In the genomic region with DNA sequence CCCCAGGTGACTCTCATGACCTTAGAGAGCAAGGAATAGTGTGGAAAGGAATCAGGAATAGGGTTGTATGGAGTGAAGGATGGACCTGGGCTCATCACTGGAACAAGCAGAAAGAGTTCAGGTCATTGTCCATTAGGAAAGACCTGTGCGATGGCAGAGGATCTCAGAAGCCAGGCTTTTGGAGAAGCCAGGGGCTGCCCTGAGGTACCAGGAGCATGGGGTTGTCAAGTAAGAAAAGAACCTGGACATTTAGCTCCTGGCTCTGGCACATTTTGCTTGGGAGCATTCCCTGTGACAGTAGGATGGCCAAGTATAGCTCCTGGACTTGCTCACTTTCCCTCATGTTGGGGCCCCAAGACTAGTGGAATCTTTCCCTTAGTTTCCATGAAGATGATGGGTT, we compare ENCODE assay signal across 18 cellular contexts. TPM values are rescaled to one million over a fixed set of nuclear protein-coding genes. Genes with fewer than 3 reads are reported as not detected.
DNase-seq lines count a peak whose midpoint lies in the region; ATAC-seq, FAIRE-seq and TF ChIP-seq lines count a peak whose summit lies in the region.
"Had no signal": no experiment of that assay in that cellular context is flagged by ENCODE, and none has a peak within 500 bp of the region (broad histone marks: within the 10 kb centered on the region; RNA-seq: fewer than 3 reads in every experiment).

No MANE protein-coding gene starts in this region.

- H3K9me3 Mint-ChIP-seq in activated CD8-positive, alpha-beta memory T cell treated with anti-CD3 and anti-CD28 coated beads, Interleukin-2, amount 10 ng/mL, durations not matched to agents 7 days and 5 days (ENCODE audit: low read depth) = no peaks in the 10 kb centered on the region
- no peaks in the 10 kb centered on the region for H3K9me3 Mint-ChIP-seq in activated CD4-positive, alpha-beta memory T cell treated with anti-CD3 and anti-CD28 coated beads, Interleukin-2, amount 10 ng/mL, durations not matched to agents 7 days and 5 days
- H3K9me3 Mint-ChIP-seq: CD4-positive, alpha-beta memory T cell; GM23338; H9 had no signal

- ATAC-seq in activated CD8-positive, alpha-beta memory T cell treated with anti-CD3 and anti-CD28 coated beads, Interleukin-2, amount 10 ng/mL, durations not matched to agents 7 days and 5 days = no peak
- ATAC-seq in pancreas = no peak
- ATAC-seq: GM23338, HCT116 had no signal

- intact Hi-C loops in vagina (cut with DNase I) (no loop called here), pancreas (cut with DNase I) (no loop called here)

- H3K27ac Mint-ChIP-seq in activated CD8-positive, alpha-beta memory T cell treated with anti-CD3 and anti-CD28 coated beads, Interleukin-2, amount 10 ng/mL, durations not matched to agents 7 days and 5 days = no peak overlapping the region
- H3K27ac Mint-ChIP-seq in activated CD4-positive, alpha-beta memory T cell treated with anti-CD3 and anti-CD28 coated beads, Interleukin-2, amount 10 ng/mL, durations not matched to agents 7 days and 5 days = no peak overlapping the region
- H3K27ac Mint-ChIP-seq: CD4-positive, alpha-beta memory T cell; GM23338; H9 had no signal

- CTCF ChIA-PET in activated CD8-positive, alpha-beta memory T cell treated with anti-CD3 and anti-CD28 coated beads, Interleukin-2, amount 10 ng/mL, durations not matched to agents 7 days and 5 days (lab: Charles Lee) = no interaction called here
- CTCF ChIA-PET in activated CD4-positive, alpha-beta memory T cell treated with anti-CD3 and anti-CD28 coated beads, Interleukin-2, amount 10 ng/mL, durations not matched to agents 7 days and 5 days (lab: Charles Lee) = no interaction called here

- TF ChIP-seq POLR2A in vagina (IDR thresholded peaks at IDR 0.05) = no peak

- H3K27ac ChIP-seq in vagina (no peak overlapping the region), pancreas (no peak overlapping the region)

- TF ChIP-seq CTCF in vagina (IDR thresholded peaks at IDR 0.05) (no peak), pancreas (IDR thresholded peaks at IDR 0.05) (no peak)

- H3K4me3 ChIP-seq in vagina = no peak overlapping the region
- H3K4me3 ChIP-seq in pancreas = no peak overlapping the region
- H3K4me3 ChIP-seq: GM23338 had no signal

- POLR2A ChIA-PET in activated CD4-positive, alpha-beta memory T cell treated with anti-CD3 and anti-CD28 coated beads, Interleukin-2, amount 10 ng/mL, durations not matched to agents 7 days and 5 days (lab: Charles Lee) = no interaction called here

- H3K9me3 ChIP-seq in vagina (no peaks in the 10 kb centered on the region), pancreas (no peaks in the 10 kb centered on the region)

- 95 to 100% methylated on average over 1 of the region's 1 CpG for WGBS in pancreas, 2 donors

- H3K4me3 Mint-ChIP-seq in activated CD8-positive, alpha-beta memory T cell treated with anti-CD3 and anti-CD28 coated beads, Interleukin-2, amount 10 ng/mL, durations not matched to agents 7 days and 5 days = no peak overlapping the region
- H3K4me3 Mint-ChIP-seq in activated CD4-positive, alpha-beta memory T cell treated with anti-CD3 and anti-CD28 coated beads, Interleukin-2, amount 10 ng/mL, durations not matched to agents 7 days and 5 days = no peak overlapping the region
- H3K4me3 Mint-ChIP-seq: CD4-positive, alpha-beta memory T cell; GM23338; H9 had no signal

- peak; percentile 7 for DNase-seq in activated CD8-positive, alpha-beta memory T cell treated with anti-CD3 and anti-CD28 coated beads, Interleukin-2, amount 10 ng/mL, durations not matched to agents 7 days and 5 days
- DNase-seq in activated CD8-positive, alpha-beta memory T cell treated with anti-CD3 and anti-CD28 coated beads, Interleukin-2, amount 50 U/mL, for 48 hours = no peak
- peak; percentile 28 for DNase-seq in islet precursor cell
- DNase-seq in vagina (ENCODE audit: extremely low spot score in 2 of 2) = peak; percentile 32 to 61
- DNase-seq in pancreas = no peak
- DNase-seq in activated CD4-positive, alpha-beta memory T cell treated with anti-CD3 and anti-CD28 coated beads, Interleukin-2, amount 10 ng/mL, durations not matched to agents 7 days and 5 days = no peak
- DNase-seq: C1 segment of cervical spinal cord; Calu3; CD4-positive, alpha-beta memory T cell; COR-L47; DMS53; DMS79 treated with DMSO at 0.1 percent for 48 hours; GF-D8; H9 had no signal

- H3K27me3 ChIP-seq in vagina = no peaks in the 10 kb centered on the region
- H3K27me3 ChIP-seq in pancreas = no peaks in the 10 kb centered on the region

- H3K36me3 Mint-ChIP-seq in activated CD8-positive, alpha-beta memory T cell treated with anti-CD3 and anti-CD28 coated beads, Interleukin-2, amount 10 ng/mL, durations not matched to agents 7 days and 5 days = no peaks in the 10 kb centered on the region
- H3K36me3 Mint-ChIP-seq in activated CD4-positive, alpha-beta memory T cell treated with anti-CD3 and anti-CD28 coated beads, Interleukin-2, amount 10 ng/mL, durations not matched to agents 7 days and 5 days (ENCODE audit: low read depth) = no peaks in the 10 kb centered on the region
- H3K36me3 Mint-ChIP-seq: CD4-positive, alpha-beta memory T cell had no signal

- FAIRE-seq in pancreas (lab: Jason Lieb, UNC) = no peak
- FAIRE-seq: GM12891, GM18507 had no signal

- no peaks in the 10 kb centered on the region for H3K4me1 ChIP-seq in vagina
- H3K4me1 ChIP-seq in pancreas = no peaks in the 10 kb centered on the region

- H3K4me1 Mint-ChIP-seq in activated CD8-positive, alpha-beta memory T cell treated with anti-CD3 and anti-CD28 coated beads, Interleukin-2, amount 10 ng/mL, durations not matched to agents 7 days and 5 days = no peaks in the 10 kb centered on the region
- no peaks in the 10 kb centered on the region for H3K4me1 Mint-ChIP-seq in activated CD4-positive, alpha-beta memory T cell treated with anti-CD3 and anti-CD28 coated beads, Interleukin-2, amount 10 ng/mL, durations not matched to agents 7 days and 5 days
- H3K4me1 Mint-ChIP-seq: CD4-positive, alpha-beta memory T cell had no signal

- no peaks in the 10 kb centered on the region for H3K27me3 Mint-ChIP-seq in activated CD8-positive, alpha-beta memory T cell treated with anti-CD3 and anti-CD28 coated beads, Interleukin-2, amount 10 ng/mL, durations not matched to agents 7 days and 5 days
- no peaks in the 10 kb centered on the region for H3K27me3 Mint-ChIP-seq in activated CD4-positive, alpha-beta memory T cell treated with anti-CD3 and anti-CD28 coated beads, Interleukin-2, amount 10 ng/mL, durations not matched to agents 7 days and 5 days
- H3K27me3 Mint-ChIP-seq: CD4-positive, alpha-beta memory T cell had no signal

- no peaks in the 10 kb centered on the region for H3K36me3 ChIP-seq in vagina
- no peaks in the 10 kb centered on the region for H3K36me3 ChIP-seq in pancreas

RNA-seq across cellular contexts. Expression of a gene that starts 52.9 kb away (rescaled TPM):
- total RNA-seq in activated CD8-positive, alpha-beta memory T cell treated with anti-CD3 and anti-CD28 coated beads, Interleukin-2, amount 10 ng/mL, durations not matched to agents 7 days and 5 days = 100 to 1,000 TPM; 140 to 182 TPM
- total RNA-seq in vagina = 42.2 TPM
- total RNA-seq in pancreas = 10 to 100 TPM; 30.6 to 62.2 (median 51.6) TPM
- polyA plus RNA-seq in pancreas = 10 to 100 TPM; 34.1 to 74.4 TPM
- 100 to 1,000 TPM; 143 to 149 TPM for total RNA-seq in activated CD4-positive, alpha-beta memory T cell treated with anti-CD3 and anti-CD28 coated beads, Interleukin-2, amount 10 ng/mL, durations not matched to agents 7 days and 5 days

RNA-seq across cellular contexts. Expression of a gene that starts 58.9 kb away (rescaled TPM):
- total RNA-seq in activated CD8-positive, alpha-beta memory T cell treated with anti-CD3 and anti-CD28 coated beads, Interleukin-2, amount 10 ng/mL, durations not matched to agents 7 days and 5 days = 10 to 100 TPM; 28.7 to 36.1 TPM
- total RNA-seq in vagina (20.6 TPM), pancreas (10 to 100 TPM; 12.6 to 19.0 (median 17.7) TPM)
- polyA plus RNA-seq in pancreas = 1 to 10 TPM; 6.4 to 8.9 TPM
- total RNA-seq in activated CD4-positive, alpha-beta memory T cell treated with anti-CD3 and anti-CD28 coated beads, Interleukin-2, amount 10 ng/mL, durations not matched to agents 7 days and 5 days = 10 to 100 TPM; 24.5 to 25.4 TPM

Comparison
In these comparisons a context has a peak if more than half of its experiments do, and no peak if none do; other contexts are left out.
1. DNase-seq: peak in activated CD8-positive, alpha-beta memory T cell treated with anti-CD3 and anti-CD28 coated beads, Interleukin-2, amount 10 ng/mL, durations not matched to agents 7 days and 5 days (single experiment), islet precursor cell (single experiment) and vagina (2 of 2); none in activated CD8-positive, alpha-beta memory T cell treated with anti-CD3 and anti-CD28 coated beads, Interleukin-2, amount 50 U/mL, for 48 hours (single experiment), pancreas (0 of 6) and activated CD4-positive, alpha-beta memory T cell treated with anti-CD3 and anti-CD28 coated beads, Interleukin-2, amount 10 ng/mL, durations not matched to agents 7 days and 5 days (single experiment).